In the genomic region with DNA sequence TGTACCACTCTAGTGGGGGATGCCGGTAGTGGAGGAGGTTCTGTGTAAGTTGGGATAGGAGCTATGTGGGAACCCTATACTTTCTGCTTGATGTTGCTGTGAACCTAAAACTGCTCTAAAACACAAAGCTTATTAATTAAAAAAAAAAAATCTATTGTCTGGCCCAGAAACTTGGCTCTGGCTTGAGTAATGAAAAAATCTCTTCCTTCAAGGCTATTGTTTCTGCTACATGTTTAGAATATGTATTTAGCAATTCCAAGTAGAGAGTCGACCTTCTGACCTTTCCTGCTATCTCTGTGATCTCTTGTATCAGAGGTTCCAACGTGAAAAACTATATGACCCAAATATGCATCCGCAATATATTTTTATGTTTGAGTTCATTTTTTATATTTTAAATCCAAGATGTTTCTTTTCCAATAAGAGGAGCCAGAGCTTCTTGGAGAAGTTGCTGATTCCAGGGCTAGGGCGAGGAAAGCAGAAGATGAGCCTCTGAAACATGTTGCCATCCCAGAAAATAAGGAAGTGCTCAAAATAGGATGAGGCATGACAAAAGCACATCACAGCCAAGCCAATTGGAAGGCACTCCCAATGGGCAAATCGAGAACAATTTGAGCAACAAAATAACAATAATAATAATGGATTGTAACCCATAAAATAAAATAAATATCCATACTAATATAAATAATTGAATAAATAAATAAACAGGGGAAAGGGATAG, we compare ENCODE assay signal across 1 cellular context.
TF ChIP-seq lines count a peak whose summit lies in the region.

No MANE protein-coding gene starts in this region.

TF ChIP-seq in GM23338, 12 proteins besides CTCF, POLR2A, EP300 and RAD21 (continued from another document):
- TF ChIP-seq ZNF462 (CRISPR knock-in tag; IDR thresholded peaks at IDR 0.05) (no peak), EZH2phosphoT487 (IDR thresholded peaks at IDR 0.05; ENCODE audit: unreplicated experiment) (no peak), ZNF114 (CRISPR knock-in tag; IDR thresholded peaks at IDR 0.05) (no peak), STAT1 (IDR thresholded peaks at IDR 0.05; ENCODE audit: unreplicated experiment) (no peak), NANOG (IDR thresholded peaks at IDR 0.05; ENCODE audit: borderline replicate concordance) (no peak), POLR2AphosphoS5 (IDR thresholded peaks at IDR 0.05; ENCODE audit: low read depth) (no peak)
TF ChIP-seq in GM23338: peak in this region for 0.
